Comparison of ENCODE assay signal across 1 cellular context in the genomic region with DNA sequence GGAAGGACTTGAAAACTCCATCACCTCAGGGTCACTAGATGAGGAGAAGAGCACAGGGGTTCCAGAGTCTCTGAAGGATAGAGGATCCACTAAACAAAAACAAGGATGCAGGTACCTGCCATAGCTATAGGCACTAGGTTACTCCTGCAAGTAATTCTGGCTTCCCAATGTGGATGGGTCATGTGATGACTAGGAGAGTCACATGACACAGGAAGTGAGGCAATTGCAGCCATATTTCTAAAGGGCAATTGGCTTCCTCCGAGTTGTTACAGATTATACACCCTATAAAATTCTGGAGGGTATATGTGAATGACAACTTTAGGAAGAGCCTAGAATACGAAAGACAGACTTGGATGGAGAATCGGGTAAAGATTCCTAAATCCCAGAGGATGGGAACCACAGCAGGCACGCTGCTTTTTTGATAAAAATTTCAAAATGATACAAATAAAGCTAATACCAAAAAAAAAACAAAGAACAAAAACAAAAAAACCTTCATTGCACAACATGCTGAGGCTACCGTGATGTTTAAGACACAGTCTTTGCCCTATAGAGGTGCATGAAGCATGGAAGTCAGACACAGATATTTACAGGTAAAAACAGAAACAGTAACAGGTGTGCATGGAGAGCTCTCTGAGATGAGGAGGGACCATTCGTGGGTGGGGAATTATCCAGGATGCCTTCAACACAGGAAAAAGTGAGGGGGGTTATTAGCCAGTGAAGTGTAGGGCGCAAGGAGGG.
TF ChIP-seq lines count a peak whose summit lies in the region.

No MANE protein-coding gene starts in this region.

TF ChIP-seq in GM23338, 12 proteins besides CTCF, POLR2A, EP300 and RAD21 (continued from another document):
- TF ChIP-seq CREB1 (CRISPR knock-in tag; IDR thresholded peaks at IDR 0.05; ENCODE audit: low read depth) (peak; percentile 40; the same call in 1 of the 2 replicates), NANOG (IDR thresholded peaks at IDR 0.05; ENCODE audit: borderline replicate concordance) (no peak)
- TF ChIP-seq, protein P1, sequence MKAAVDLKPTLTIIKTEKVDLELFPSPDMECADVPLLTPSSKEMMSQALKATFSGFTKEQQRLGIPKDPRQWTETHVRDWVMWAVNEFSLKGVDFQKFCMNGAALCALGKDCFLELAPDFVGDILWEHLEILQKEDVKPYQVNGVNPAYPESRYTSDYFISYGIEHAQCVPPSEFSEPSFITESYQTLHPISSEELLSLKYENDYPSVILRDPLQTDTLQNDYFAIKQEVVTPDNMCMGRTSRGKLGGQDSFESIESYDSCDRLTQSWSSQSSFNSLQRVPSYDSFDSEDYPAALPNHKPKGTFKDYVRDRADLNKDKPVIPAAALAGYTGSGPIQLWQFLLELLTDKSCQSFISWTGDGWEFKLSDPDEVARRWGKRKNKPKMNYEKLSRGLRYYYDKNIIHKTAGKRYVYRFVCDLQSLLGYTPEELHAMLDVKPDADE (IDR thresholded peaks at IDR 0.05) = peak; percentile 78
